In the genomic region with DNA sequence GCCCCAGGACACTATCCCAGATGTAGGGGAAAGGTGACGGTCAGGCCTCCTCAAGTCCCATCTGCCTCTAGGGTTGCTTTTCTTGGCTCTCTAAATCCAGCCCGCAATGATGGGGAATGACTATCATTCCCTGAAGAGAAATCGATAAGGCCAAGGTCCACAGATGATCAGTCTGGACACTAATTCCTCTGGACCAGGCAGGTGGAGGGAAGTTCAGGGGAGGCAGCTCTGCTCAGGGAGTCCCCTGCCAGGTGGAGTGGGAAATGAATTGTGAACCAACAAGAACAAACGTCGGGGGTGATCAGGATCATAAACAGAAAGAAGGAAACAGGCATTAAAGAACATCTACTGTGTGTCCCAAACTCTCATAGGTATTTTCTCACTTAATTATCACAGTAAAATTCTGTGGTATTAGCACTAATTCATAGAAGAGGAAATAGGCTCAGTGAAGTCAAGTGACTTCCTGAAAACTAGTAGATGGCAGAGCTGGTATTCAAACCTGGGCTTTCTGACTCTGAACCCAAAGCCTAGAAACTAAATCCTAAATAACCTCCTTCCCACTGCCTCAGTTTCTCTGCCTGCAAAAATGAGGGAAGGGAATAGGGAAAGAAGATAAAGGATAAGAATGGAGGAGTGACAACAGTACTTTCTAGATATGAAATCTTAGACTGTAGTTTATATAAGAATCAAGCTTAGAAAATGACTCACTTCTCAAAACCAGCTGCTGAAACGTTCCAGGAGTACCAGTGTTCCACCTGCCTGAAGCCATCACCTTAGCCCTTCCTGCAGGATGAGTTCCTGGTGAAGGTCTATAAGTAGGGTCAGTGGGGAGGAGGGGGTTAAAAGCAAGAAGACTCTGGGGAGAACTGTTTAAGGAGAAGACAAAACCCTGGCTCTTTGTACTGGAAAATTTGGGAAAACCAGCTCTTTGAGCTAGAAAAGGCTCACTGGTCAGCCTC, we compare ENCODE assay signal across 1 cellular context.
TF ChIP-seq lines count a peak whose summit lies in the region.

No MANE protein-coding gene starts in this region.

TF ChIP-seq in WTC11, 78 proteins besides CTCF, POLR2A, EP300 and RAD21 (continued from another document):
- TF ChIP-seq ATF2 (CRISPR knock-in tag; IDR thresholded peaks at IDR 0.05; ENCODE audit: borderline replicate concordance, low read depth): no peak
- TF ChIP-seq ESRRA (CRISPR knock-in tag; IDR thresholded peaks at IDR 0.05; ENCODE audit: borderline replicate concordance): no peak
- no peak for TF ChIP-seq PRRX2 (CRISPR knock-in tag; IDR thresholded peaks at IDR 0.05)
- TF ChIP-seq TEAD4 (CRISPR knock-in tag; IDR thresholded peaks at IDR 0.05): no peak
- TF ChIP-seq ETV6 (CRISPR knock-in tag; IDR thresholded peaks at IDR 0.05): no peak
- no peak for TF ChIP-seq ZNF281 (CRISPR knock-in tag; IDR thresholded peaks at IDR 0.05)
- TF ChIP-seq IRF2 (CRISPR knock-in tag; IDR thresholded peaks at IDR 0.05; ENCODE audit: borderline replicate concordance, low read depth): no peak
- no peak for TF ChIP-seq GRHL2 (CRISPR knock-in tag; IDR thresholded peaks at IDR 0.05; ENCODE audit: insufficient replicate concordance, severe bottlenecking)
